ENCODE assay signal across 34 cellular contexts in the genomic region with DNA sequence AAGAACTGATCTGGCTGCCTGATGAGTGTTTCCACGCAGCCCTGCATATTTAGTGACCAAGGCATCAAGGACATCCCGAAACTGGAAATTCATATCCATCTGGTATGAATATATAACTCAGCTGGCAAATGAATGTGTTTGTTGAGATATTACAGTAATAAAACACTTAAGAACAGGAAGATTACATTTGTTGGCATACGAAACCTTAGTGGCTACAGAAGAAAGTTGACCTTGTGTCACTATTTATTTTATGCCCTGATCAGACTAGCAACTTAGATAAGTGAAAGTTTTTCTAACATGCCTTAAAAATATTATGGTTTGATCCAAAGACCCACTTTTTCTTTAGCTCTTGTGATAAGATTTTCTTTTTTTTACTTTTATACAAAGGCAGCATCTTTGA.
"Had no signal": no experiment of that assay in that cellular context is flagged by ENCODE, and none has a peak within 500 bp of the region (broad histone marks: within the 10 kb centered on the region; RNA-seq: fewer than 3 reads in every experiment).

No MANE protein-coding gene starts in this region.

- ATAC-seq: activated CD8-positive, alpha-beta T cell treated with anti-CD3 and anti-CD28 coated beads for 36 hours; activated naive CD4-positive, alpha-beta T cell treated with anti-CD3 and anti-CD28 coated beads, Interleukin-2, amount 50 U/mL, for 72 hours; activated T-cell treated with anti-CD3 and anti-CD28 coated beads, Interleukin-2, amount 50 U/mL, for 72 hours; Right ventricle myocardium inferior had no signal

- FAIRE-seq: astrocyte, bronchial epithelial cell, RCC 7860 had no signal

- H3K27ac ChIP-seq: adrenal gland, PC-9, RWPE1, VCaP had no signal

- H3K27me3 ChIP-seq: adrenal gland had no signal

- H3K4me3 ChIP-seq: adrenal gland, PC-9 had no signal

- H3K9me3 ChIP-seq: adrenal gland had no signal

- DNase-seq: activated B cell treated with CpG ODN at 0.5 μM for 24 hours; activated CD4-positive, alpha-beta T cell treated with anti-CD3 and anti-CD28 coated beads for 1 hour; activated CD4-positive, alpha-beta T cell treated with anti-CD3 and anti-CD28 coated beads, Interleukin-2, amount 10 ng/mL, durations not matched to agents 24 days and 14 days; activated CD4-positive, alpha-beta T cell treated with anti-CD3 and anti-CD28 coated beads, Interleukin-2, amount 50 U/mL, for 4 hours; activated CD8-positive, alpha-beta T cell treated with anti-CD3 and anti-CD28 coated beads for 36 hours; activated gamma-delta T cell treated with Interleukin-2 at 50 U/mL for 16 hours; activated naive CD4-positive, alpha-beta T cell treated with anti-CD3 and anti-CD28 coated beads for 36 hours; activated T-cell treated with anti-CD3 and anti-CD28 coated beads, Interleukin-2, amount 50 U/mL, for 1 hour; activated T-cell treated with anti-CD3 and anti-CD28 coated beads, Interleukin-2, amount 50 U/mL, for 72 hours; adrenal gland; caudate nucleus; Kasumi-1; MM.1S; MV-4-11; NCI-H1092; NCI-H1436 treated with DMSO at 0.1 percent for 48 hours; NCI-H1694 treated with DMSO at 0.1 percent for 48 hours; NCI-H2029; NCI-H510A; NCI-H526; NCI-H748 treated with DMSO at 0.1 percent for 48 hours; NK-92 treated with Interleukin-12 subunit alpha and Interleukin-12 subunit beta, amount 100 ng/mL, for 24 hours; SW 1271; T-helper 1 cell; T-helper 2 cell; T-helper 9 cell had no signal
